ENCODE assay signal across 22 cellular contexts in the genomic region with DNA sequence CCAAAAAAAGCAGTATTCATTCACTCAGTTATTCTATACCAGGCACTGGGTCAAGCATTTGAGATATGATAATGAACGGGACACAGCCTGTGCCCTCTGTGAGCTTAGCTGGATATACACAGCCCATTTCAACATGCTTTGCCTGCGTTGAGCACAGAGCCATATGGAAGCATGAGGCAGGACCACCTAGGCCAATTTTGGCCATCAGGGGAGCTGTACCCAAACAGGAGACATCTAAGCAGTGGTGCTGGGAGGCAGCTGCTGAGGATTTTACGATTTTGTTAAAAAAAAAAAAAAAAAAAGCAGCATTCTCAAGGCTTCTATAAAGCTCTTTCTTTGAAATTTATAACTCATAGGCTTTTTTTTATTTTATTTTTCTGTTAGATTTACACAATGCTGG.
DNase-seq lines count a peak whose midpoint lies in the region; ATAC-seq, FAIRE-seq and TF ChIP-seq lines count a peak whose summit lies in the region.
"Had no signal": no experiment of that assay in that cellular context is flagged by ENCODE, and none has a peak within 500 bp of the region (broad histone marks: within the 10 kb centered on the region; RNA-seq: fewer than 3 reads in every experiment).

No MANE protein-coding gene starts in this region.

- H3K4me1 ChIP-seq in Loucy (ENCODE audit: insufficient read depth, low read length, poor library complexity, severe bottlenecking) (no peaks in the 10 kb centered on the region), K562 (replicated peaks in 1 of 2; ENCODE audit: control insufficient read depth in 2 of 2, insufficient read depth in 2 of 2, low read length in 2 of 2) (no peaks in the 10 kb centered on the region), mesendoderm (ENCODE audit: control insufficient read depth, low read depth, low read length) (peaks cover 5% of the 10 kb centered on the region), neuronal stem cell (ENCODE audit: control insufficient read depth in 2 of 2, insufficient read depth in 1 of 2, low read depth in 1 of 2, low read length in 2 of 2) (peaks cover 0 to 2% of the 10 kb centered on the region in 2 donors)
- H3K4me1 ChIP-seq: left lung, transverse colon had no signal

- WGBS in K562 (ENCODE audit: insufficient coverage, low coverage, missing lambda C conversion rate) = 79% methylated on average over 3 of the region's 3 CpGs
- no CpG with 5 or more reads among the region's 3 CpGs for WGBS in mesendoderm (ENCODE audit: extremely low coverage, insufficient coverage, low lambda C conversion rate)
- WGBS in neuronal stem cell (ENCODE audit: extremely low coverage in 2 of 2, insufficient read length in 2 of 2, insufficient replicate concordance in 1 of 2), 2 donors = no CpG with 5 or more reads among the region's 3 CpGs

- intact Hi-C loops in K562 (cut with micrococcal nuclease) = no loop called here

- H2BK12ac ChIP-seq in neuronal stem cell (ENCODE audit: low read length) = no peak overlapping the region

- H3K27ac ChIP-seq in K562 (ENCODE audit: extremely low read depth, low read depth, low read length) (no peak overlapping the region), mesendoderm (ENCODE audit: low read depth, low read length) (no peak overlapping the region), neuronal stem cell (replicated peaks; ENCODE audit: low read length) (no peak overlapping the region)
- H3K27ac ChIP-seq: epithelial cell of prostate, heart right ventricle, left lung, transverse colon had no signal

- H3K27me3 ChIP-seq in Loucy (ENCODE audit: insufficient read depth, low read length, poor library complexity, severe bottlenecking) (no peaks in the 10 kb centered on the region), K562 (ENCODE audit: control insufficient read depth in 2 of 2, insufficient read depth in 2 of 2, low read length in 2 of 2) (no peaks in the 10 kb centered on the region), mesendoderm (ENCODE audit: insufficient read depth, low read length, poor library complexity) (no peaks in the 10 kb centered on the region), neuronal stem cell (ENCODE audit: control insufficient read depth in 3 of 3, insufficient read depth in 3 of 3, low read depth in 1 of 3, low read length in 3 of 3) (no peaks in the 10 kb centered on the region)
- H3K27me3 ChIP-seq: heart right ventricle, left lung, transverse colon had no signal

- TF ChIP-seq RAD21 in K562 (CRISPR knock-in tag; conservative IDR thresholded peaks at IDR 0.05 in 1 of 2, IDR thresholded peaks at IDR 0.05 in 1 of 2) = no peak; a peak in 1 of 4 replicates

- no peak overlapping the region for H4K91ac ChIP-seq in neuronal stem cell (ENCODE audit: low read depth, low read length, poor library complexity)

- H3K4me3 ChIP-seq in Loucy (ENCODE audit: low read length, poor library complexity, severe bottlenecking) = no peak overlapping the region
- H3K4me3 ChIP-seq in K562 = no peak overlapping the region
- H3K4me3 ChIP-seq in mesendoderm (ENCODE audit: low read length) = no peak overlapping the region
- no peak overlapping the region for H3K4me3 ChIP-seq in neuronal stem cell (ENCODE audit: low read length in 2 of 2)
- H3K4me3 ChIP-seq: heart right ventricle, left lung, transverse colon had no signal

- no peak overlapping the region for H3K14ac ChIP-seq in neuronal stem cell (ENCODE audit: low read length)

- no peak overlapping the region for H3K23ac ChIP-seq in mesendoderm (ENCODE audit: low read length)
- H3K23ac ChIP-seq in neuronal stem cell (ENCODE audit: low read depth, low read length, poor library complexity) = no peak overlapping the region

- no peak for TF ChIP-seq POLR2A in K562 (conservative IDR thresholded peaks at IDR 0.05)

- H3K79me2 ChIP-seq in Loucy (ENCODE audit: insufficient read depth, low read length) (no peaks in the 10 kb centered on the region), K562 (ENCODE audit: control insufficient read depth, insufficient read depth, low read length) (no peaks in the 10 kb centered on the region), mesendoderm (ENCODE audit: control insufficient read depth, insufficient read depth, low read length) (no peaks in the 10 kb centered on the region)

- H3K4ac ChIP-seq in mesendoderm (ENCODE audit: low read depth, low read length) (no peak overlapping the region), neuronal stem cell (ENCODE audit: low read length) (no peak overlapping the region)

- H4K5ac ChIP-seq in mesendoderm (ENCODE audit: low read length) = no peak overlapping the region

- no peak for TF ChIP-seq EP300 in K562 (IDR thresholded peaks at IDR 0.05; ENCODE audit: low read length)

- POLR2A ChIA-PET in K562 (lab: Yijun Ruan, JAX) = interaction anchor here (0.6 kb wide), 1 partner anchor 703 kb away, joined by 3 read pairs; no protein-coding TSS in a partner anchor

- H2AK5ac ChIP-seq in mesendoderm (ENCODE audit: low read length) (no peak overlapping the region), neuronal stem cell (ENCODE audit: low read depth, low read length) (no peak overlapping the region)

- H2AFZ ChIP-seq in Loucy (ENCODE audit: low read length) = no peak overlapping the region
- H2AFZ ChIP-seq in K562 (ENCODE audit: low read depth, low read length) = no peak overlapping the region
- H2AFZ ChIP-seq in neuronal stem cell (ENCODE audit: low read length) = no peak overlapping the region

- no peak overlapping the region for H2BK15ac ChIP-seq in mesendoderm (replicated peaks; ENCODE audit: low read depth)
- no peak overlapping the region for H2BK15ac ChIP-seq in neuronal stem cell (ENCODE audit: low read length)

- in situ Hi-C loops in K562 (cut with MboI) = no loop called here

- H2BK5ac ChIP-seq in mesendoderm (ENCODE audit: low read length) (no peak overlapping the region), neuronal stem cell (ENCODE audit: low read length) (no peak overlapping the region)

- H3K9me2 ChIP-seq in Loucy (replicated peaks; ENCODE audit: low read depth, low read length) = no peaks in the 10 kb centered on the region

- H3F3A ChIP-seq in Loucy (ENCODE audit: low read depth) = no peaks in the 10 kb centered on the region

- no TSS peak for BruUV-seq in K562 (replicated peaks; lab: Mats Ljungman, UMichigan)

- peak; percentile 53 for TF ChIP-seq CTCF in Loucy (conservative IDR thresholded peaks at IDR 0.05; ENCODE audit: low read length)
- peak; percentile 31 to 40 (median 31); a peak in 5 of 6 replicates for TF ChIP-seq CTCF in K562 (IDR thresholded peaks at IDR 0.05 in 2 of 3, conservative IDR thresholded peaks at IDR 0.05 in 1 of 3; ENCODE audit: insufficient read depth in 2 of 3, low read depth in 1 of 3, low read length in 3 of 3)

- CTCF ChIA-PET in K562 (lab: Yijun Ruan, JAX; ENCODE audit: low intra/inter-chr PET ratio) = no interaction called here

- H2BK120ac ChIP-seq in mesendoderm (ENCODE audit: low read depth, low read length) (no peak overlapping the region), neuronal stem cell (ENCODE audit: low read depth, low read length) (no peak overlapping the region)

- H3K9ac ChIP-seq in Loucy (ENCODE audit: low read depth, low read length, poor library complexity, severe bottlenecking) (no peak overlapping the region), K562 (ENCODE audit: insufficient read depth in 1 of 2, low read depth in 2 of 2, low read length in 2 of 2) (no peak overlapping the region), mesendoderm (ENCODE audit: low read length) (no peak overlapping the region), neuronal stem cell (ENCODE audit: low read depth, low read length, poor library complexity) (no peak overlapping the region)

- H4K8ac ChIP-seq in mesendoderm (ENCODE audit: low read depth, low read length) = no peak overlapping the region
- no peak overlapping the region for H4K8ac ChIP-seq in neuronal stem cell (ENCODE audit: low read depth, low read length)

- no peaks in the 10 kb centered on the region for H3K79me1 ChIP-seq in mesendoderm (ENCODE audit: low read length)
- no peaks in the 10 kb centered on the region for H3K79me1 ChIP-seq in neuronal stem cell (ENCODE audit: low read depth, low read length)

- H3K4me2 ChIP-seq in Loucy (ENCODE audit: low read depth, low read length, poor library complexity, severe bottlenecking) (no peak overlapping the region), K562 (ENCODE audit: insufficient read depth, low read length) (no peak overlapping the region), mesendoderm (ENCODE audit: low read length) (no peak overlapping the region), neuronal stem cell (ENCODE audit: insufficient read depth, low read length, poor library complexity, severe bottlenecking) (no peak overlapping the region)

- peaks cover 55% of the 10 kb centered on the region; the same call in 1 of the 2 replicates for H3K36me3 ChIP-seq in Loucy (ENCODE audit: insufficient read depth, low read length)
- H3K36me3 ChIP-seq in K562 (ENCODE audit: control insufficient read depth, insufficient read depth, low read length) = peaks cover 24% of the 10 kb centered on the region
- no peaks in the 10 kb centered on the region for H3K36me3 ChIP-seq in mesendoderm (ENCODE audit: control insufficient read depth, insufficient read depth, low read length)
- peaks cover 0 to 68% of the 10 kb centered on the region in 2 donors for H3K36me3 ChIP-seq in neuronal stem cell (replicated peaks in 1 of 2; ENCODE audit: control insufficient read depth in 2 of 2, insufficient read depth in 2 of 2, low read length in 2 of 2)

- ATAC-seq in K562 = peak; percentile 87
- ATAC-seq in HG03175 (IDR thresholded peaks at IDR 0.05; ENCODE audit: unreplicated experiment) = no peak
- ATAC-seq: left lung; stimulated activated effector memory CD8-positive, alpha-beta T cell treated with anti-CD3 and anti-CD28 coated beads, Interleukin-12 subunit alpha, Interleukin-12 subunit beta, amount 100 ng/mL, for 72 hours had no signal

- DNase-seq in ELF-1 (ENCODE audit: low read depth, low spot score) (peak; percentile 21), K562 (ENCODE audit: extremely low read depth in 1 of 4, low spot score in 3 of 4) (peak in 2 of 4 experiments; percentile 12 to 17), mesendoderm (peak; percentile 72), pons (ENCODE audit: low spot score) (no peak), neuronal stem cell (ENCODE audit: low spot score) (no peak)
- DNase-seq: activated CD4-positive, alpha-beta T cell treated with anti-CD3 and anti-CD28 coated beads, Interleukin-2, amount 10 ng/mL, durations not matched to agents 24 days and 14 days; CD8-positive, alpha-beta memory T cell; GDM1; heart right ventricle; left lung; naive B cell; NCI-H187 treated with DMSO at 0.1 percent for 48 hours; NCI-H774; Right ventricle myocardium superior; stimulated activated CD4-positive, alpha-beta T cell treated with anti-CD3 and anti-CD28 coated beads, Interleukin-4, amount 100 ng/mL, for 24 hours; T-helper 9 cell; transverse colon had no signal

- H4K20me1 ChIP-seq in Loucy (ENCODE audit: insufficient read depth, low read length, poor library complexity, severe bottlenecking) (no peaks in the 10 kb centered on the region), K562 (replicated peaks; ENCODE audit: control insufficient read depth, insufficient read depth, low read length) (no peaks in the 10 kb centered on the region)

- H3K9me3 ChIP-seq in Loucy (ENCODE audit: insufficient read depth, low read depth, low read length) (no peaks in the 10 kb centered on the region), K562 (replicated peaks; ENCODE audit: control insufficient read depth, insufficient read depth, low read depth, low read length) (no peaks in the 10 kb centered on the region), neuronal stem cell (replicated peaks in 1 of 2; ENCODE audit: control insufficient read depth in 2 of 2, insufficient read depth in 1 of 2, low read depth in 1 of 2, low read length in 2 of 2) (no peaks in the 10 kb centered on the region)
- H3K9me3 ChIP-seq: heart right ventricle, left lung, transverse colon had no signal

- no peak overlapping the region for H3K18ac ChIP-seq in mesendoderm (ENCODE audit: low read length)
- H3K18ac ChIP-seq in neuronal stem cell (ENCODE audit: low read length) = no peak overlapping the region

- no peak overlapping the region for H3K56ac ChIP-seq in mesendoderm (ENCODE audit: low read length)

- no peak for FAIRE-seq in K562 (lab: Jason Lieb, UNC)
- FAIRE-seq: colon had no signal

- H3K9me1 ChIP-seq in K562 (ENCODE audit: control insufficient read depth, insufficient read depth, low read length) = no peaks in the 10 kb centered on the region

Comparison
In these comparisons a context has a peak if more than half of its experiments do, and no peak if none do; other contexts are left out.
1. DNase-seq: peak in ELF-1 (single experiment) and mesendoderm (single experiment); none in pons (single experiment) and neuronal stem cell (single experiment).